1 cellular context compared by ENCODE assay signal in the genomic region with DNA sequence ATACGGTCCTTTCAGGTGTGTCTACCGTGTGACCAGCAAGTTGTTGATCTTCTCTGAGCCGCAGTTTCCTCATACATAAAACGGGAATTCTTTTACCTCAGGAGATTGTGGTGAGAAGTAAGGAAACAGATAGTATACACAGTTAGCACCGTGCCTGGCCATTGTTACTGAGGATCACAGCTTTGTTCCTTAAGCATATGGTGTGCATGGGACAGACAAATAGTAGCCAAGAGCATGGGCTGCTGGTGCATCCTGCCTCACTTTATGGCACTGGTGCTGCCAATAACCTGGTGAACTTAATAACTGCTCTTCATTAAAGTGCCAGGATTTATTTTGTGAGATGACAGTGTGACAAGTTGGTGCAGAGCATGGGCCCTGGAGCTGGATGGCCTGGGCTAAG.
TF ChIP-seq lines count a peak whose summit lies in the region.

No MANE protein-coding gene starts in this region.

TF ChIP-seq in GM23338, 12 proteins besides CTCF, POLR2A, EP300 and RAD21:
- no peak for TF ChIP-seq REST (IDR thresholded peaks at IDR 0.05; ENCODE audit: unreplicated experiment)
- TF ChIP-seq, protein P1, sequence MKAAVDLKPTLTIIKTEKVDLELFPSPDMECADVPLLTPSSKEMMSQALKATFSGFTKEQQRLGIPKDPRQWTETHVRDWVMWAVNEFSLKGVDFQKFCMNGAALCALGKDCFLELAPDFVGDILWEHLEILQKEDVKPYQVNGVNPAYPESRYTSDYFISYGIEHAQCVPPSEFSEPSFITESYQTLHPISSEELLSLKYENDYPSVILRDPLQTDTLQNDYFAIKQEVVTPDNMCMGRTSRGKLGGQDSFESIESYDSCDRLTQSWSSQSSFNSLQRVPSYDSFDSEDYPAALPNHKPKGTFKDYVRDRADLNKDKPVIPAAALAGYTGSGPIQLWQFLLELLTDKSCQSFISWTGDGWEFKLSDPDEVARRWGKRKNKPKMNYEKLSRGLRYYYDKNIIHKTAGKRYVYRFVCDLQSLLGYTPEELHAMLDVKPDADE (IDR thresholded peaks at IDR 0.05) = no peak
- no peak for TF ChIP-seq JUNB (IDR thresholded peaks at IDR 0.05; ENCODE audit: unreplicated experiment)
- TF ChIP-seq CREB1 (CRISPR knock-in tag; IDR thresholded peaks at IDR 0.05; ENCODE audit: low read depth) = no peak
- no peak for TF ChIP-seq ZNF114 (CRISPR knock-in tag; IDR thresholded peaks at IDR 0.05)
- no peak for TF ChIP-seq ZNF462 (CRISPR knock-in tag; IDR thresholded peaks at IDR 0.05)
- TF ChIP-seq EZH2phosphoT487 (IDR thresholded peaks at IDR 0.05; ENCODE audit: unreplicated experiment) = no peak
- TF ChIP-seq NANOG (IDR thresholded peaks at IDR 0.05; ENCODE audit: borderline replicate concordance) = no peak
- TF ChIP-seq POLR2AphosphoS5 (IDR thresholded peaks at IDR 0.05; ENCODE audit: low read depth) = no peak
- TF ChIP-seq EZH2 (IDR thresholded peaks at IDR 0.05; ENCODE audit: low read depth, unreplicated experiment) = no peak
